In the genomic region with DNA sequence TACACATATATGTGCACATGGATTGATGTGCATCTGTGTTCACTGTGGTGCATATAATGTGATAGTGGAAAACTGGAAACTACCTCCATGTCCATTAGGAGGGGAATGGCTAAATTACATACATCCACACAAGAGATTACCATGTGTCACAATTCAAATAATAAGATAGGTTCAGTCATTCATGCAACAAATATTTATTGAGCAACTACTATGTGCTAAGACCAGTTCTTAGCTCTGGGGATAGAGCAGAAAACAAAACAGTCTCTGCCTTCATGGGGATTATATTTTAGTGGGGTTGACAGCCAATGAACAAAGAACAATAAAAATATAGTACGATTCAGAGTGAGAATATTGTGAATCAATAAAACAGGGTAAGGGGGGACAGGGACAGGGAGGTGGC, we compare ENCODE assay signal across 2 cellular contexts.
A peak's percentile ranks its signal among the peaks of the same experiment; 100 is the strongest.
TF ChIP-seq lines count a peak whose summit lies in the region.

No MANE protein-coding gene starts in this region.

TF ChIP-seq in HepG2, 621 proteins besides CTCF, POLR2A, EP300 and RAD21 (continued from another document):
- TF ChIP-seq, protein P1, sequence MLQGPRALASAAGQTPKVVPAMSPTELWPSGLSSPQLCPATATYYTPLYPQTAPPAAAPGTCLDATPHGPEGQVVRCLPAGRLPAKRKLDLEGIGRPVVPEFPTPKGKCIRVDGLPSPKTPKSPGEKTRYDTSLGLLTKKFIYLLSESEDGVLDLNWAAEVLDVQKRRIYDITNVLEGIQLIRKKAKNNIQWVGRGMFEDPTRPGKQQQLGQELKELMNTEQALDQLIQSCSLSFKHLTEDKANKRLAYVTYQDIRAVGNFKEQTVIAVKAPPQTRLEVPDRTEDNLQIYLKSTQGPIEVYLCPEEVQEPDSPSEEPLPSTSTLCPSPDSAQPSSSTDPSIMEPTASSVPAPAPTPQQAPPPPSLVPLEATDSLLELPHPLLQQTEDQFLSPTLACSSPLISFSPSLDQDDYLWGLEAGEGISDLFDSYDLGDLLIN (CRISPR knock-in tag; IDR thresholded peaks at IDR 0.05; ENCODE audit: borderline replicate concordance), result no peak
- peak; percentile 4; the same call in 1 of the 2 replicates for TF ChIP-seq CEBPB (IDR thresholded peaks at IDR 0.05; ENCODE audit: borderline replicate concordance, low read depth, low read length)
- TF ChIP-seq, protein P2, sequence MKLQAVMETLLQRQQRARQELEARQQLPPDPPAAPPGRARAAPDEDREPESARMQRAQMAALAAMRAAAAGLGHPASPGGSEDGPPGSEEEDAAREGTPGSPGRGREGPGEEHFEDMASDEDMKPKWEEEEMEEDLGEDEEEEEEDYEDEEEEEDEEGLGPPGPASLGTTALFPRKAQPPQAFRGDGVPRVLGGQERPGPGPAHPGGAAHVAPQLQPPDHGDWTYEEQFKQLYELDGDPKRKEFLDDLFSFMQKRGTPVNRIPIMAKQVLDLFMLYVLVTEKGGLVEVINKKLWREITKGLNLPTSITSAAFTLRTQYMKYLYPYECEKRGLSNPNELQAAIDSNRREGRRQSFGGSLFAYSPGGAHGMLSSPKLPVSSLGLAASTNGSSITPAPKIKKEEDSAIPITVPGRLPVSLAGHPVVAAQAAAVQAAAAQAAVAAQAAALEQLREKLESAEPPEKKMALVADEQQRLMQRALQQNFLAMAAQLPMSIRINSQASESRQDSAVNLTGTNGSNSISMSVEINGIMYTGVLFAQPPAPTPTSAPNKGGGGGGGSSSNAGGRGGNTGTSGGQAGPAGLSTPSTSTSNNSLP (IDR thresholded peaks at IDR 0.05; ENCODE audit: low read depth, low read length), result no peak

TF ChIP-seq in HEK293T, 16 proteins besides CTCF, POLR2A, EP300 and RAD21 (continued from another document):
- TF ChIP-seq L3MBTL2 (conservative IDR thresholded peaks at IDR 0.05), result no peak
- TF ChIP-seq FOXA1 (IDR thresholded peaks at IDR 0.05), result no peak
- TF ChIP-seq SUZ12 (IDR thresholded peaks at IDR 0.05), result no peak
- TF ChIP-seq FOXK2 (IDR thresholded peaks at IDR 0.05), result no peak
- no peak for TF ChIP-seq ELF4 (IDR thresholded peaks at IDR 0.05)
- TF ChIP-seq TARDBP (IDR thresholded peaks at IDR 0.05), result no peak
